In genomic region chr22:36363378-36363931, GRCh38 we compare ENCODE assay signal across 1 cellular context.
TF ChIP-seq lines count a peak whose summit lies in the region.

No MANE protein-coding gene starts in this region.

TF ChIP-seq in GM12878, 131 proteins besides CTCF, POLR2A, EP300 and RAD21 (continued from another document):
- TF ChIP-seq BMI1 (IDR thresholded peaks at IDR 0.05; ENCODE audit: borderline replicate concordance) (no peak), KLF5 (IDR thresholded peaks at IDR 0.05; ENCODE audit: partially characterized antibody) (no peak), ESRRA (IDR thresholded peaks at IDR 0.05; ENCODE audit: low read length) (no peak), IRF5 (IDR thresholded peaks at IDR 0.05; ENCODE audit: borderline replicate concordance) (no peak), MTA2 (IDR thresholded peaks at IDR 0.05; ENCODE audit: low read depth) (no peak), RB1 (IDR thresholded peaks at IDR 0.05; ENCODE audit: borderline replicate concordance) (no peak), NFXL1 (IDR thresholded peaks at IDR 0.05; ENCODE audit: borderline replicate concordance) (no peak)
- TF ChIP-seq, protein P1, sequence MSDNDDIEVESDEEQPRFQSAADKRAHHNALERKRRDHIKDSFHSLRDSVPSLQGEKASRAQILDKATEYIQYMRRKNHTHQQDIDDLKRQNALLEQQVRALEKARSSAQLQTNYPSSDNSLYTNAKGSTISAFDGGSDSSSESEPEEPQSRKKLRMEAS (IDR thresholded peaks at IDR 0.05; ENCODE audit: low read depth, low read length), result no peak
- TF ChIP-seq, protein P2, sequence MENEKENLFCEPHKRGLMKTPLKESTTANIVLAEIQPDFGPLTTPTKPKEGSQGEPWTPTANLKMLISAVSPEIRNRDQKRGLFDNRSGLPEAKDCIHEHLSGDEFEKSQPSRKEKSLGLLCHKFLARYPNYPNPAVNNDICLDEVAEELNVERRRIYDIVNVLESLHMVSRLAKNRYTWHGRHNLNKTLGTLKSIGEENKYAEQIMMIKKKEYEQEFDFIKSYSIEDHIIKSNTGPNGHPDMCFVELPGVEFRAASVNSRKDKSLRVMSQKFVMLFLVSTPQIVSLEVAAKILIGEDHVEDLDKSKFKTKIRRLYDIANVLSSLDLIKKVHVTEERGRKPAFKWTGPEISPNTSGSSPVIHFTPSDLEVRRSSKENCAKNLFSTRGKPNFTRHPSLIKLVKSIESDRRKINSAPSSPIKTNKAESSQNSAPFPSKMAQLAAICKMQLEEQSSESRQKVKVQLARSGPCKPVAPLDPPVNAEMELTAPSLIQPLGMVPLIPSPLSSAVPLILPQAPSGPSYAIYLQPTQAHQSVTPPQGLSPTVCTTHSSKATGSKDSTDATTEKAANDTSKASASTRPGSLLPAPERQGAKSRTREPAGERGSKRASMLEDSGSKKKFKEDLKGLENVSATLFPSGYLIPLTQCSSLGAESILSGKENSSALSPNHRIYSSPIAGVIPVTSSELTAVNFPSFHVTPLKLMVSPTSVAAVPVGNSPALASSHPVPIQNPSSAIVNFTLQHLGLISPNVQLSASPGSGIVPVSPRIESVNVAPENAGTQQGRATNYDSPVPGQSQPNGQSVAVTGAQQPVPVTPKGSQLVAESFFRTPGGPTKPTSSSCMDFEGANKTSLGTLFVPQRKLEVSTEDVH (IDR thresholded peaks at IDR 0.05; ENCODE audit: low read depth, partially characterized antibody), result no peak
